10 cellular contexts compared by ENCODE assay signal in genomic region chr1:228088586-228089498, GRCh38. TPM values are rescaled to one million over a fixed set of nuclear protein-coding genes. Genes with fewer than 3 reads are reported as not detected.
DNase-seq lines count a peak whose midpoint lies in the region; TF ChIP-seq lines count a peak whose summit lies in the region.
"Had no signal": no experiment of that assay in that cellular context is flagged by ENCODE, and none has a peak within 500 bp of the region (broad histone marks: within the 10 kb centered on the region; RNA-seq: fewer than 3 reads in every experiment).

No MANE protein-coding gene starts in this region.

- intact Hi-C loops in transverse colon (cut with DNase I; ENCODE audit: low total_unique reads) = no loop called here

- peak overlapping the region; percentile 45 for H3K4me2 ChIP-seq in hepatocyte

- H3K4me3 ChIP-seq in hepatocyte (no peak overlapping the region), transverse colon (no peak overlapping the region)

- peaks cover 100% of the 10 kb centered on the region for H3K79me2 ChIP-seq in hepatocyte

- H3K27me3 ChIP-seq in hepatocyte (no peaks in the 10 kb centered on the region), transverse colon (no peaks in the 10 kb centered on the region)

- no peaks in the 10 kb centered on the region for H3K9me2 ChIP-seq in hepatocyte (replicated peaks; ENCODE audit: insufficient read depth)

- peaks cover 5% of the 10 kb centered on the region for H3K9me3 Mint-ChIP-seq in activated naive CD4-positive, alpha-beta T cell treated with anti-CD3 and anti-CD28 coated beads, Interleukin-2, amount 10 ng/mL, durations not matched to agents 7 days and 5 days
- no peaks in the 10 kb centered on the region for H3K9me3 Mint-ChIP-seq in activated naive CD8-positive, alpha-beta T cell (ENCODE audit: low read depth)

- no peak for TF ChIP-seq POLR2A in transverse colon (IDR thresholded peaks at IDR 0.05)

- H2AFZ ChIP-seq in hepatocyte = no peak overlapping the region

- H3K4me1 Mint-ChIP-seq in activated naive CD4-positive, alpha-beta T cell treated with anti-CD3 and anti-CD28 coated beads, Interleukin-2, amount 10 ng/mL, durations not matched to agents 7 days and 5 days = peaks cover 78% of the 10 kb centered on the region
- H3K4me1 Mint-ChIP-seq in activated naive CD8-positive, alpha-beta T cell (ENCODE audit: low read depth) = peaks cover 85% of the 10 kb centered on the region

- H4K20me1 ChIP-seq in hepatocyte (ENCODE audit: insufficient read depth, poor library complexity, severe bottlenecking) = peaks cover 100% of the 10 kb centered on the region

- in situ Hi-C loops in transverse colon (cut with MboI; ENCODE audit: low pct_ligation_motif_present in 1 of 4, low pct_unique_long_range_greater_than_20kb in 1 of 4, low sequenced_read_pairs in 3 of 4) = no loop called here

- H3K4me1 ChIP-seq in hepatocyte (ENCODE audit: insufficient read depth) (peaks cover 66% of the 10 kb centered on the region), transverse colon (peaks cover 70 to 86% (median 79%) of the 10 kb centered on the region in 4 donors)

- H3K27ac ChIP-seq in hepatocyte (peak overlapping the region; percentile 44), transverse colon (peak overlapping the region in 3 of 4 donors; percentile 26 to 44 (median 28)), substantia nigra (ENCODE audit: low read depth, low read length, poor library complexity, severe bottlenecking) (no peak overlapping the region)

- peaks cover 74% of the 10 kb centered on the region for H3K36me3 Mint-ChIP-seq in activated naive CD4-positive, alpha-beta T cell treated with anti-CD3 and anti-CD28 coated beads, Interleukin-2, amount 10 ng/mL, durations not matched to agents 7 days and 5 days
- H3K36me3 Mint-ChIP-seq in activated naive CD8-positive, alpha-beta T cell = peaks cover 12% of the 10 kb centered on the region

- H3K27ac Mint-ChIP-seq in activated naive CD4-positive, alpha-beta T cell treated with anti-CD3 and anti-CD28 coated beads, Interleukin-2, amount 10 ng/mL, durations not matched to agents 7 days and 5 days = peak overlapping the region; percentile 67
- H3K27ac Mint-ChIP-seq in activated naive CD8-positive, alpha-beta T cell = peak overlapping the region; percentile 89

- no peak overlapping the region for H3K4me3 Mint-ChIP-seq in activated naive CD4-positive, alpha-beta T cell treated with anti-CD3 and anti-CD28 coated beads, Interleukin-2, amount 10 ng/mL, durations not matched to agents 7 days and 5 days
- H3K4me3 Mint-ChIP-seq in activated naive CD8-positive, alpha-beta T cell = peak overlapping the region; percentile 81

- TF ChIP-seq CTCF in hepatocyte (IDR thresholded peaks at IDR 0.05; ENCODE audit: poor library complexity) (no peak), transverse colon (IDR thresholded peaks at IDR 0.05) (no peak)

- no peaks in the 10 kb centered on the region for H3K9me3 ChIP-seq in hepatocyte (ENCODE audit: low read depth)
- no peaks in the 10 kb centered on the region for H3K9me3 ChIP-seq in transverse colon

- no peak for DNase-seq in activated naive CD4-positive, alpha-beta T cell treated with anti-CD3 and anti-CD28 coated beads, Interleukin-2, amount 10 ng/mL, durations not matched to agents 7 days and 5 days
- DNase-seq in activated naive CD4-positive, alpha-beta T cell treated with anti-CD3 and anti-CD28 coated beads, Interleukin-2, amount 50 U/mL, for 16 hours = no peak
- no peak for DNase-seq in hepatocyte (ENCODE audit: low spot score)
- DNase-seq in transverse colon = peak; percentile 8
- DNase-seq in substantia nigra (lab: John Stamatoyannopoulos, UW) = no peak
- no peak for DNase-seq in LoVo (ENCODE audit: low spot score)
- no peak for DNase-seq in GM19238 (ENCODE audit: insufficient read length, low spot score)
- DNase-seq: activated CD4-positive, CD25-positive, alpha-beta regulatory T cell treated with anti-CD3 and anti-CD28 coated beads, Interleukin-2, amount 50 U/mL, for 72 hours; KG1 had no signal

- no peaks in the 10 kb centered on the region for H3K36me3 ChIP-seq in hepatocyte (replicated peaks; ENCODE audit: insufficient read depth, low read depth)
- H3K36me3 ChIP-seq in transverse colon = no peaks in the 10 kb centered on the region

- CTCF ChIA-PET in activated naive CD4-positive, alpha-beta T cell treated with anti-CD3 and anti-CD28 coated beads, Interleukin-2, amount 10 ng/mL, durations not matched to agents 7 days and 5 days (lab: Charles Lee) = no interaction called here

- no peak for TF ChIP-seq EP300 in transverse colon (IDR thresholded peaks at IDR 0.05; ENCODE audit: low read depth)

- 86% methylated on average over 21 of the region's 21 CpGs for WGBS in hepatocyte (ENCODE audit: low lambda C conversion rate, missing lambda C conversion rate)
- 77% methylated on average over 19 of the region's 21 CpGs; no CpG with 5 or more reads in 1 of the 2 donors for WGBS in transverse colon (ENCODE audit: low coverage in 1 of 2), 2 donors

- no peaks in the 10 kb centered on the region for H3K27me3 Mint-ChIP-seq in activated naive CD4-positive, alpha-beta T cell treated with anti-CD3 and anti-CD28 coated beads, Interleukin-2, amount 10 ng/mL, durations not matched to agents 7 days and 5 days
- no peaks in the 10 kb centered on the region for H3K27me3 Mint-ChIP-seq in activated naive CD8-positive, alpha-beta T cell

RNA-seq across cellular contexts. Expression of gene ARF1, which starts 6.3 kb away (rescaled TPM):
- total RNA-seq in hepatocyte (249 and 250 TPM in 2 replicates), transverse colon (100 to 1,000 TPM; 303 to 452 (median 375) TPM)
- polyA plus RNA-seq in hepatocyte = 594 and 609 TPM in 2 replicates

RNA-seq across cellular contexts. Expression of gene C1orf35, which starts 14.3 kb away (rescaled TPM):
- total RNA-seq in hepatocyte (8.3 and 12.3 TPM in 2 replicates), transverse colon (10 to 100 TPM; 11.6 to 17.1 (median 15.7) TPM)
- polyA plus RNA-seq in hepatocyte = 24.6 and 31.6 TPM in 2 replicates

RNA-seq across cellular contexts. Expression of gene MRPL55, which starts 20.3 kb away (rescaled TPM):
- 59.6 and 64.8 TPM in 2 replicates for total RNA-seq in hepatocyte
- 122 and 130 TPM in 2 replicates for polyA plus RNA-seq in hepatocyte
- total RNA-seq in transverse colon = 10 to 100 TPM; 47.1 to 95.5 (median 77.1) TPM

RNA-seq across cellular contexts. Expression of gene GUK1, which starts 51.2 kb away (rescaled TPM):
- total RNA-seq in hepatocyte (157 and 158 TPM in 2 replicates), transverse colon (100 to 1,000 TPM; 183 to 573 (median 382) TPM)
- 306 and 368 TPM in 2 replicates for polyA plus RNA-seq in hepatocyte
